23 cellular contexts compared by ENCODE assay signal in genomic region chr5:173626501-173626812, GRCh38. TPM values are rescaled to one million over a fixed set of nuclear protein-coding genes. Genes with fewer than 3 reads are reported as not detected.
DNase-seq lines count a peak whose midpoint lies in the region; ATAC-seq, FAIRE-seq and TF ChIP-seq lines count a peak whose summit lies in the region.
"Had no signal": no experiment of that assay in that cellular context is flagged by ENCODE, and none has a peak within 500 bp of the region (broad histone marks: within the 10 kb centered on the region; RNA-seq: fewer than 3 reads in every experiment).

No MANE protein-coding gene starts in this region.

- TF ChIP-seq RAD21 in K562 (CRISPR knock-in tag; conservative IDR thresholded peaks at IDR 0.05 in 1 of 2, IDR thresholded peaks at IDR 0.05 in 1 of 2), result no peak

- WGBS in K562 (ENCODE audit: insufficient coverage, low coverage, missing lambda C conversion rate), result 65% methylated on average over 3 of the region's 3 CpGs

- H3K36me3 ChIP-seq in left ventricle myocardium inferior (no peaks in the 10 kb centered on the region), K562 (ENCODE audit: control insufficient read depth, insufficient read depth, low read length) (no peaks in the 10 kb centered on the region)
- H3K36me3 ChIP-seq: tibial artery had no signal

- no peaks in the 10 kb centered on the region for H3K9me3 Mint-ChIP-seq in HFFc6
- H3K9me3 Mint-ChIP-seq: activated CD4-positive, alpha-beta memory T cell treated with anti-CD3 and anti-CD28 coated beads, Interleukin-2, amount 10 ng/mL, durations not matched to agents 7 days and 5 days; activated naive CD8-positive, alpha-beta T cell treated with anti-CD3 and anti-CD28 coated beads, Interleukin-2, amount 50 U/mL, for 24 hours; GM23338; nephron progenitor cell had no signal

- no peaks in the 10 kb centered on the region for H4K20me1 ChIP-seq in K562 (replicated peaks; ENCODE audit: control insufficient read depth, insufficient read depth, low read length)

- peak overlapping the region; percentile 72; the same call in 1 of the 2 replicates for H2AFZ ChIP-seq in K562 (ENCODE audit: low read depth, low read length)

- H3K4me3 Mint-ChIP-seq in HFFc6, result no peak overlapping the region
- H3K4me3 Mint-ChIP-seq: activated CD4-positive, alpha-beta memory T cell treated with anti-CD3 and anti-CD28 coated beads, Interleukin-2, amount 10 ng/mL, durations not matched to agents 7 days and 5 days; activated naive CD8-positive, alpha-beta T cell treated with anti-CD3 and anti-CD28 coated beads, Interleukin-2, amount 50 U/mL, for 24 hours; GM23338; nephron progenitor cell had no signal

- no peaks in the 10 kb centered on the region for H3K79me2 ChIP-seq in K562 (ENCODE audit: control insufficient read depth, insufficient read depth, low read length)

- CTCF ChIA-PET in K562 (lab: Yijun Ruan, JAX; ENCODE audit: low intra/inter-chr PET ratio), result no interaction called here

- TF ChIP-seq CTCF in left ventricle myocardium inferior (IDR thresholded peaks at IDR 0.05; ENCODE audit: borderline replicate concordance) (no peak), K562 (IDR thresholded peaks at IDR 0.05 in 2 of 3, conservative IDR thresholded peaks at IDR 0.05 in 1 of 3; ENCODE audit: insufficient read depth in 2 of 3, low read depth in 1 of 3, low read length in 3 of 3) (no peak), HFFc6 (IDR thresholded peaks at IDR 0.05) (no peak)

- peak overlapping the region; percentile 39 for H3K27ac ChIP-seq in left ventricle myocardium inferior (replicated peaks)
- no peak overlapping the region for H3K27ac ChIP-seq in K562 (ENCODE audit: extremely low read depth, low read depth, low read length)
- peak overlapping the region; percentile 90 for H3K27ac ChIP-seq in temporal lobe (ENCODE audit: low read depth, low read length)
- H3K27ac ChIP-seq: HL-60, tibial artery had no signal

- peaks cover 12% of the 10 kb centered on the region for H3K27me3 Mint-ChIP-seq in HFFc6 (ENCODE audit: insufficient read depth)

- TF ChIP-seq POLR2A in K562 (conservative IDR thresholded peaks at IDR 0.05), result no peak

- no peak for DNase-seq in left ventricle myocardium inferior
- DNase-seq in cardiac septum (ENCODE audit: low spot score), result no peak
- DNase-seq in K562 (ENCODE audit: extremely low read depth in 1 of 4, low spot score in 3 of 4), result no peak
- DNase-seq in midbrain (lab: John Stamatoyannopoulos, UW), result peak; percentile 69
- no peak for DNase-seq in COR-L47 (lab: John Stamatoyannopoulos, UW)
- no peak for DNase-seq in HFFc6
- DNase-seq in mucosa of gallbladder (ENCODE audit: low spot score), result no peak
- DNase-seq: activated CD4-positive, alpha-beta memory T cell treated with anti-CD3 and anti-CD28 coated beads, Interleukin-2, amount 10 ng/mL, durations not matched to agents 7 days and 5 days; activated CD4-positive, CD25-positive, alpha-beta regulatory T cell; activated effector memory CD4-positive, alpha-beta T cell treated with Interleukin-2 at 50 U/mL for 16 hours; activated naive CD8-positive, alpha-beta T cell treated with anti-CD3 and anti-CD28 coated beads, Interleukin-2, amount 50 U/mL, for 24 hours; EL; left colon; NCI-H1417 treated with DMSO at 0.1 percent for 48 hours; nephron progenitor cell; stimulated activated CD4-positive, alpha-beta T cell treated with anti-CD3 and anti-CD28 coated beads, Interleukin-4, amount 100 ng/mL, for 1 hour; stimulated activated naive CD4-positive, alpha-beta T cell treated with Interleukin-2 at 50 U/mL for 16 hours; T1000; tibial artery had no signal

- H3K9me3 ChIP-seq in left ventricle myocardium inferior (replicated peaks) (no peaks in the 10 kb centered on the region), K562 (replicated peaks; ENCODE audit: control insufficient read depth, insufficient read depth, low read depth, low read length) (no peaks in the 10 kb centered on the region)
- H3K9me3 ChIP-seq: tibial artery had no signal

- POLR2A ChIA-PET in K562 (lab: Yijun Ruan, JAX), result interaction anchor here (0.5 kb wide), 1 partner anchor 15 kb away, joined by 3 read pairs; no protein-coding TSS in a partner anchor

- BruUV-seq in K562 (replicated peaks; lab: Mats Ljungman, UMichigan), result no TSS peak

- intact Hi-C loops in left ventricle myocardium inferior (cut with micrococcal nuclease) (no loop called here), cardiac septum (cut with DNase I) (loop anchor here (5.0 kb wide), 1 partner anchor 146 kb away; no protein-coding TSS in a partner anchor), K562 (cut with micrococcal nuclease) (loop anchor here (5.0 to 10.0 kb wide), 2 partner anchors 138 to 211 kb away; no protein-coding TSS in a partner anchor)

- in situ Hi-C loops in K562 (cut with MboI), result no loop called here

- H3K4me1 Mint-ChIP-seq in HFFc6 (ENCODE audit: low read depth), result peaks cover 4% of the 10 kb centered on the region; the same call in 1 of the 2 replicates
- H3K4me1 Mint-ChIP-seq: activated naive CD8-positive, alpha-beta T cell treated with anti-CD3 and anti-CD28 coated beads, Interleukin-2, amount 50 U/mL, for 24 hours had no signal

- no peaks in the 10 kb centered on the region for H3K27me3 ChIP-seq in left ventricle myocardium inferior (ENCODE audit: low read depth)
- no peaks in the 10 kb centered on the region for H3K27me3 ChIP-seq in K562 (ENCODE audit: control insufficient read depth in 2 of 2, insufficient read depth in 2 of 2, low read length in 2 of 2)

- no peak for ATAC-seq in K562
- ATAC-seq: activated naive CD8-positive, alpha-beta T cell treated with anti-CD3 and anti-CD28 coated beads, Interleukin-2, amount 50 U/mL, for 24 hours; GM23338; left colon had no signal

- H3K4me1 ChIP-seq in left ventricle myocardium inferior, result peaks cover 16% of the 10 kb centered on the region
- H3K4me1 ChIP-seq in K562 (replicated peaks in 1 of 2; ENCODE audit: control insufficient read depth in 2 of 2, insufficient read depth in 2 of 2, low read length in 2 of 2), result peaks cover 0 to 19% of the 10 kb centered on the region in 2 experiments; a peak in 4 of 5 replicates

- no peak for FAIRE-seq in K562 (lab: Jason Lieb, UNC)
- FAIRE-seq: A204.1 had no signal

- no peak for TF ChIP-seq EP300 in K562 (IDR thresholded peaks at IDR 0.05; ENCODE audit: low read length)

- H3K4me2 ChIP-seq in K562 (ENCODE audit: insufficient read depth, low read length), result no peak overlapping the region

- H3K27ac Mint-ChIP-seq in HFFc6, result no peak overlapping the region
- H3K27ac Mint-ChIP-seq: activated CD4-positive, alpha-beta memory T cell treated with anti-CD3 and anti-CD28 coated beads, Interleukin-2, amount 10 ng/mL, durations not matched to agents 7 days and 5 days; activated naive CD8-positive, alpha-beta T cell treated with anti-CD3 and anti-CD28 coated beads, Interleukin-2, amount 50 U/mL, for 24 hours; GM23338; nephron progenitor cell had no signal

- no peaks in the 10 kb centered on the region for H3K9me1 ChIP-seq in K562 (ENCODE audit: control insufficient read depth, insufficient read depth, low read length)

- no peak overlapping the region for H3K9ac ChIP-seq in K562 (ENCODE audit: insufficient read depth in 1 of 2, low read depth in 2 of 2, low read length in 2 of 2)

- H3K36me3 Mint-ChIP-seq in HFFc6 (ENCODE audit: low read depth), result no peaks in the 10 kb centered on the region

- no peak overlapping the region for H3K4me3 ChIP-seq in left ventricle myocardium inferior
- H3K4me3 ChIP-seq in K562, result no peak overlapping the region
- H3K4me3 ChIP-seq: GM23338, tibial artery had no signal

TF ChIP-seq in K562, 482 proteins besides CTCF, POLR2A, EP300 and RAD21 (continues in another document):
- TF ChIP-seq SMAD4 (CRISPR knock-in tag; conservative IDR thresholded peaks at IDR 0.05) (no peak), MEIS2 (IDR thresholded peaks at IDR 0.05; ENCODE audit: partially characterized antibody) (no peak), MBD2 (IDR thresholded peaks at IDR 0.05; ENCODE audit: borderline replicate concordance, low read depth) (no peak), XRCC5 (IDR thresholded peaks at IDR 0.05; ENCODE audit: low read depth, low read length) (no peak), TAF1 (IDR thresholded peaks at IDR 0.05; ENCODE audit: control insufficient read depth, extremely low read depth, insufficient read depth, low read length, severe bottlenecking) (no peak), MLLT1 (IDR thresholded peaks at IDR 0.05) (no peak)

RNA-seq across cellular contexts. Expression of gene BOD1, which starts 10.0 kb away (rescaled TPM):
- total RNA-seq in left ventricle myocardium inferior (48.7 TPM), cardiac septum (44.9 TPM), K562 (2014; rRNA removed) (19.3 and 20.3 TPM in 2 replicates), K562 (2014; rRNA removed; fragmentation: Illumina TruSeq; extraction: Trizol) (20.2 and 22.6 TPM in 2 replicates), K562 (2015; rRNA removed; fragmentation: Illumina TruSeq; extraction: Trizol) (31.1 and 31.5 TPM in 2 replicates), K562 (2021) (17.9 and 22.0 TPM in 2 replicates), temporal lobe (44.5 TPM), mucosa of gallbladder (37.7 TPM)
- total RNA-seq in K562 (2011; cell fraction: chromatin; rRNA removed; ENCODE audit: low replicate concordance), result 16.7 and 29.4 TPM in 2 replicates
- 12.8 and 14.3 TPM in 2 replicates for total RNA-seq in K562 (2011; cell fraction: nucleolus; rRNA removed)
- total RNA-seq in K562 (2011; cell fraction: nucleoplasm; rRNA removed), result 20.2 and 24.8 TPM in 2 replicates
- polyA plus RNA-seq in K562 (2011; rRNA removed) (31.6 and 35.6 TPM in 2 replicates), K562 (2014; fragmentation: Illumina TruSeq; extraction: Trizol) (22.0 and 24.6 TPM in 2 replicates), K562 (2014; fragmentation: Nextera tagmentation; extraction: Ambion mirVana) (10 to 100 TPM; 10.1 to 10.8 TPM), K562 (2014; rRNA removed) (23.8 and 26.7 TPM in 2 replicates)
- 12.4 and 22.2 TPM in 2 replicates for polyA plus RNA-seq in K562 (2011; cell fraction: cytosol; rRNA removed)
- polyA plus RNA-seq in K562 (2011; cell fraction: nucleus; rRNA removed), result 56.7 and 79.6 TPM in 2 replicates
- 18.4 and 19.0 TPM in 2 replicates for polyA plus RNA-seq in K562 (2012)
- 29.3 and 39.7 TPM in 2 replicates for polyA minus RNA-seq in K562 (2011; rRNA and poly(A)+ RNA removed)
- polyA minus RNA-seq in K562 (2011; cell fraction: cytosol; rRNA and poly(A)+ RNA removed), result 8.3 and 10.8 TPM in 2 replicates
- polyA minus RNA-seq in K562 (2011; cell fraction: nucleus; rRNA and poly(A)+ RNA removed), result 14.5 and 37.8 TPM in 2 replicates
- total RNA-seq in HFFc6 (2021; fragmentation: NEBNext Ultra II Directional; extraction: Animal tissue kit (Norgen Biotek cat#: 25700)), result 10 to 100 TPM; 47.5 to 52.4 (median 50.9) TPM
